In genomic region chr2:173288561-173288960, GRCh38 we compare ENCODE assay signal across 15 cellular contexts.
A peak's percentile ranks its signal among the peaks of the same experiment; 100 is the strongest.
DNase-seq lines count a peak whose midpoint lies in the region; ATAC-seq, FAIRE-seq and TF ChIP-seq lines count a peak whose summit lies in the region.
"Had no signal": no experiment of that assay in that cellular context is flagged by ENCODE, and none has a peak within 500 bp of the region (broad histone marks: within the 10 kb centered on the region; RNA-seq: fewer than 3 reads in every experiment).

No MANE protein-coding gene starts in this region.

- peak; percentile 66 for ATAC-seq in activated CD8-positive, alpha-beta T cell treated with anti-CD3 and anti-CD28 coated beads for 36 hours
- no peak for ATAC-seq in activated CD8-positive, alpha-beta T cell treated with anti-CD3 and anti-CD28 coated beads, Interleukin-2, amount 10 ng/mL, durations not matched to agents 7 days and 5 days
- ATAC-seq in HG02973 (IDR thresholded peaks at IDR 0.05; ENCODE audit: unreplicated experiment) (no peak), GM21576 (IDR thresholded peaks at IDR 0.05; ENCODE audit: unreplicated experiment) (no peak), HG02588 (IDR thresholded peaks at IDR 0.05; ENCODE audit: unreplicated experiment) (no peak)
- ATAC-seq: psoas muscle had no signal

- peak; percentile 30 for DNase-seq in activated CD8-positive, alpha-beta T cell treated with anti-CD3 and anti-CD28 coated beads for 36 hours
- DNase-seq in activated CD8-positive, alpha-beta T cell treated with anti-CD3 and anti-CD28 coated beads, Interleukin-2, amount 10 ng/mL, durations not matched to agents 7 days and 5 days: no peak
- DNase-seq in HTR-8/SVneo (ENCODE audit: insufficient read length, low spot score): peak; percentile 47
- peak; percentile 82 for DNase-seq in mammary epithelial cell
- DNase-seq in stimulated activated CD4-positive, alpha-beta T cell treated with anti-CD3 and anti-CD28 coated beads, Interleukin-2, amount 100 ng/mL, for 48 hours: peak; percentile 7 to 13
- DNase-seq: activated B cell treated with CpG ODN at 0.5 μM for 24 hours, AML-193, NCI-H1105 treated with DMSO at 0.1 percent for 48 hours, NCI-H526 treated with DMSO at 0.1 percent for 48 hours, psoas muscle, SIG-M5, thyroid gland had no signal

- H2AFZ ChIP-seq in mammary epithelial cell (ENCODE audit: low read depth, low read length): no peak overlapping the region

- H3K27me3 ChIP-seq in mammary epithelial cell (ENCODE audit: insufficient read depth, low read length): no peaks in the 10 kb centered on the region
- H3K27me3 ChIP-seq: thyroid gland had no signal

- peaks cover 8% of the 10 kb centered on the region for H3K4me1 Mint-ChIP-seq in activated CD8-positive, alpha-beta T cell treated with anti-CD3 and anti-CD28 coated beads for 36 hours (ENCODE audit: low read depth)
- no peaks in the 10 kb centered on the region for H3K4me1 Mint-ChIP-seq in activated CD8-positive, alpha-beta T cell treated with anti-CD3 and anti-CD28 coated beads, Interleukin-2, amount 10 ng/mL, durations not matched to agents 7 days and 5 days (ENCODE audit: low read depth)

- dilution Hi-C loops in mammary epithelial cell (cut with HindIII; ENCODE audit: low sequenced_read_pairs): no loop called here

- in situ Hi-C loops in mammary epithelial cell (cut with MboI; ENCODE audit: low sequenced_read_pairs in 2 of 2): no loop called here

- no peaks in the 10 kb centered on the region for H4K20me1 ChIP-seq in mammary epithelial cell (ENCODE audit: insufficient read depth, low read length)

- no peak overlapping the region for H3K4me3 ChIP-seq in mammary epithelial cell (replicated peaks in 1 of 3; ENCODE audit: insufficient read depth in 1 of 3, low read depth in 2 of 3, low read length in 3 of 3)
- H3K4me3 ChIP-seq: psoas muscle, thyroid gland had no signal

- intact Hi-C loops in activated CD8-positive, alpha-beta T cell treated with anti-CD3 and anti-CD28 coated beads for 36 hours (cut with micrococcal nuclease): no loop called here
- intact Hi-C loops in mammary epithelial cell (cut with micrococcal nuclease): loop anchor here (5.0 kb wide), 1 partner anchor 114 kb away; no protein-coding TSS in a partner anchor

- 34% methylated on average over 3 of the region's 3 CpGs for WGBS in mammary epithelial cell (ENCODE audit: low coverage, missing lambda C conversion rate)

- H3K27me3 Mint-ChIP-seq in activated CD8-positive, alpha-beta T cell treated with anti-CD3 and anti-CD28 coated beads for 36 hours: no peaks in the 10 kb centered on the region
- peaks cover 2% of the 10 kb centered on the region for H3K27me3 Mint-ChIP-seq in activated CD8-positive, alpha-beta T cell treated with anti-CD3 and anti-CD28 coated beads, Interleukin-2, amount 10 ng/mL, durations not matched to agents 7 days and 5 days (ENCODE audit: low read depth)

- H3K79me2 ChIP-seq in mammary epithelial cell (ENCODE audit: insufficient read depth, low read length): no peaks in the 10 kb centered on the region

- H3K4me1 ChIP-seq in mammary epithelial cell (ENCODE audit: insufficient read depth, low read length): peaks cover 3% of the 10 kb centered on the region
- H3K4me1 ChIP-seq: psoas muscle, thyroid gland had no signal

- FAIRE-seq in HTR-8/SVneo (lab: Jason Lieb, UNC): peak; percentile 4

- no peak for TF ChIP-seq CTCF in activated CD8-positive, alpha-beta T cell treated with anti-CD3 and anti-CD28 coated beads for 36 hours (IDR thresholded peaks at IDR 0.05)
- no peak for TF ChIP-seq CTCF in mammary epithelial cell (conservative IDR thresholded peaks at IDR 0.05 in 1 of 2, IDR thresholded peaks at IDR 0.05 in 1 of 2; ENCODE audit: extremely low read depth in 1 of 2, insufficient read depth in 1 of 2, low read depth in 1 of 2, low read length in 2 of 2)

- H3K4me2 ChIP-seq in mammary epithelial cell (ENCODE audit: insufficient read depth, low read depth, low read length): no peak overlapping the region

- H3K36me3 Mint-ChIP-seq in activated CD8-positive, alpha-beta T cell treated with anti-CD3 and anti-CD28 coated beads for 36 hours (ENCODE audit: low read depth): no peaks in the 10 kb centered on the region
- no peaks in the 10 kb centered on the region for H3K36me3 Mint-ChIP-seq in activated CD8-positive, alpha-beta T cell treated with anti-CD3 and anti-CD28 coated beads, Interleukin-2, amount 10 ng/mL, durations not matched to agents 7 days and 5 days (ENCODE audit: low read depth)

- H3K9me3 Mint-ChIP-seq in activated CD8-positive, alpha-beta T cell treated with anti-CD3 and anti-CD28 coated beads for 36 hours: no peaks in the 10 kb centered on the region
- peaks cover 5% of the 10 kb centered on the region for H3K9me3 Mint-ChIP-seq in activated CD8-positive, alpha-beta T cell treated with anti-CD3 and anti-CD28 coated beads, Interleukin-2, amount 10 ng/mL, durations not matched to agents 7 days and 5 days (ENCODE audit: insufficient read depth)
- H3K9me3 Mint-ChIP-seq: activated B cell treated with CpG ODN at 0.5 μM for 24 hours had no signal

- H3K9me3 ChIP-seq in mammary epithelial cell (replicated peaks; ENCODE audit: insufficient read depth, low read length): no peaks in the 10 kb centered on the region
- H3K9me3 ChIP-seq: psoas muscle, thyroid gland had no signal

- no peaks in the 10 kb centered on the region for H3K36me3 ChIP-seq in mammary epithelial cell (ENCODE audit: insufficient read depth, low read length)
- H3K36me3 ChIP-seq: thyroid gland had no signal

- POLR2A ChIA-PET in activated CD8-positive, alpha-beta T cell treated with anti-CD3 and anti-CD28 coated beads for 36 hours (lab: Charles Lee): no interaction called here
- POLR2A ChIA-PET in activated CD8-positive, alpha-beta T cell treated with anti-CD3 and anti-CD28 coated beads, Interleukin-2, amount 10 ng/mL, durations not matched to agents 7 days and 5 days (lab: Charles Lee): no interaction called here

- H3K4me3 Mint-ChIP-seq in activated CD8-positive, alpha-beta T cell treated with anti-CD3 and anti-CD28 coated beads for 36 hours: no peak overlapping the region
- H3K4me3 Mint-ChIP-seq in activated CD8-positive, alpha-beta T cell treated with anti-CD3 and anti-CD28 coated beads, Interleukin-2, amount 10 ng/mL, durations not matched to agents 7 days and 5 days: no peak overlapping the region
- H3K4me3 Mint-ChIP-seq: activated B cell treated with CpG ODN at 0.5 μM for 24 hours had no signal

- CTCF ChIA-PET in activated CD8-positive, alpha-beta T cell treated with anti-CD3 and anti-CD28 coated beads for 36 hours (lab: Charles Lee): no interaction called here
- CTCF ChIA-PET in activated CD8-positive, alpha-beta T cell treated with anti-CD3 and anti-CD28 coated beads, Interleukin-2, amount 10 ng/mL, durations not matched to agents 7 days and 5 days (lab: Charles Lee): no interaction called here
- CTCF ChIA-PET in mammary epithelial cell (lab: Charles Lee; ENCODE audit: low non-redundant PET): no interaction called here

- no TSS peak for BruUV-seq in mammary epithelial cell (replicated peaks; lab: Mats Ljungman, UMichigan)

- H3K27ac ChIP-seq in mammary epithelial cell (ENCODE audit: insufficient read depth, low read depth, low read length): no peak overlapping the region
- H3K27ac ChIP-seq: psoas muscle, thyroid gland had no signal

- no peak overlapping the region for H3K9ac ChIP-seq in mammary epithelial cell (ENCODE audit: insufficient read depth, low read length)

- H3K27ac Mint-ChIP-seq in activated CD8-positive, alpha-beta T cell treated with anti-CD3 and anti-CD28 coated beads for 36 hours: no peak overlapping the region
- H3K27ac Mint-ChIP-seq in activated CD8-positive, alpha-beta T cell treated with anti-CD3 and anti-CD28 coated beads, Interleukin-2, amount 10 ng/mL, durations not matched to agents 7 days and 5 days: no peak overlapping the region
- H3K27ac Mint-ChIP-seq: activated B cell treated with CpG ODN at 0.5 μM for 24 hours had no signal
